In genomic region chr16:23060458-23061320, GRCh38 we compare ENCODE assay signal across 1 cellular context.
TF ChIP-seq lines count a peak whose summit lies in the region.

No MANE protein-coding gene starts in this region.

TF ChIP-seq in HepG2, 621 proteins besides CTCF, POLR2A, EP300 and RAD21 (continued from another document and continues in another):
- TF ChIP-seq, protein P1, sequence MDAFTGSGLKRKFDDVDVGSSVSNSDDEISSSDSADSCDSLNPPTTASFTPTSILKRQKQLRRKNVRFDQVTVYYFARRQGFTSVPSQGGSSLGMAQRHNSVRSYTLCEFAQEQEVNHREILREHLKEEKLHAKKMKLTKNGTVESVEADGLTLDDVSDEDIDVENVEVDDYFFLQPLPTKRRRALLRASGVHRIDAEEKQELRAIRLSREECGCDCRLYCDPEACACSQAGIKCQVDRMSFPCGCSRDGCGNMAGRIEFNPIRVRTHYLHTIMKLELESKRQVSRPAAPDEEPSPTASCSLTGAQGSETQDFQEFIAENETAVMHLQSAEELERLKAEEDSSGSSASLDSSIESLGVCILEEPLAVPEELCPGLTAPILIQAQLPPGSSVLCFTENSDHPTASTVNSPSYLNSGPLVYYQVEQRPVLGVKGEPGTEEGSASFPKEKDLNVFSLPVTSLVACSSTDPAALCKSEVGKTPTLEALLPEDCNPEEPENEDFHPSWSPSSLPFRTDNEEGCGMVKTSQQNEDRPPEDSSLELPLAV (CRISPR knock-in tag; conservative IDR thresholded peaks at IDR 0.05; ENCODE audit: low read depth): no peak
- TF ChIP-seq, protein P2, sequence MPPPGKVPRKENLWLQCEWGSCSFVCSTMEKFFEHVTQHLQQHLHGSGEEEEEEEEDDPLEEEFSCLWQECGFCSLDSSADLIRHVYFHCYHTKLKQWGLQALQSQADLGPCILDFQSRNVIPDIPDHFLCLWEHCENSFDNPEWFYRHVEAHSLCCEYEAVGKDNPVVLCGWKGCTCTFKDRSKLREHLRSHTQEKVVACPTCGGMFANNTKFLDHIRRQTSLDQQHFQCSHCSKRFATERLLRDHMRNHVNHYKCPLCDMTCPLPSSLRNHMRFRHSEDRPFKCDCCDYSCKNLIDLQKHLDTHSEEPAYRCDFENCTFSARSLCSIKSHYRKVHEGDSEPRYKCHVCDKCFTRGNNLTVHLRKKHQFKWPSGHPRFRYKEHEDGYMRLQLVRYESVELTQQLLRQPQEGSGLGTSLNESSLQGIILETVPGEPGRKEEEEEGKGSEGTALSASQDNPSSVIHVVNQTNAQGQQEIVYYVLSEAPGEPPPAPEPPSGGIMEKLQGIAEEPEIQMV (CRISPR knock-in tag; IDR thresholded peaks at IDR 0.05; ENCODE audit: low read depth): no peak
- 0 out of 2 replicates have a peak, but pooled peaks have one; percentile 5 for TF ChIP-seq RARA (CRISPR knock-in tag; IDR thresholded peaks at IDR 0.05)
- no peak for TF ChIP-seq ZNF768 (CRISPR knock-in tag; IDR thresholded peaks at IDR 0.05)
- TF ChIP-seq ZNF605 (CRISPR knock-in tag; IDR thresholded peaks at IDR 0.05): no peak
- no peak for TF ChIP-seq KDM4B (CRISPR knock-in tag; IDR thresholded peaks at IDR 0.05)
- TF ChIP-seq PCBP2 (optimal IDR thresholded peaks at IDR 0.05; ENCODE audit: low read depth, low read length, poor library complexity, severe bottlenecking): peak; percentile 25
- TF ChIP-seq NPAS2 (CRISPR knock-in tag; IDR thresholded peaks at IDR 0.05; ENCODE audit: borderline replicate concordance): no peak
- TF ChIP-seq ZBTB8A (CRISPR knock-in tag; IDR thresholded peaks at IDR 0.05; ENCODE audit: borderline replicate concordance, low read depth): no peak
- TF ChIP-seq FOXC1 (CRISPR knock-in tag; IDR thresholded peaks at IDR 0.05; ENCODE audit: borderline replicate concordance): no peak
- TF ChIP-seq TAF1 (CRISPR knock-in tag; IDR thresholded peaks at IDR 0.05): no peak
- no peak for TF ChIP-seq ZNF513 (CRISPR knock-in tag; conservative IDR thresholded peaks at IDR 0.05)
- TF ChIP-seq ZNF281 (CRISPR knock-in tag; IDR thresholded peaks at IDR 0.05; ENCODE audit: borderline replicate concordance): no peak
- TF ChIP-seq ZNF12 (CRISPR knock-in tag; IDR thresholded peaks at IDR 0.05): 0 out of 2 replicates have a peak, but pooled peaks have one; percentile 27
- no peak for TF ChIP-seq PAF1 (CRISPR knock-in tag; IDR thresholded peaks at IDR 0.05)
- no peak for TF ChIP-seq NFKBIZ (CRISPR knock-in tag; IDR thresholded peaks at IDR 0.05)
- TF ChIP-seq KAT2B (IDR thresholded peaks at IDR 0.05; ENCODE audit: borderline replicate concordance, low read depth, low read length): no peak
- no peak for TF ChIP-seq PLSCR1 (CRISPR knock-in tag; IDR thresholded peaks at IDR 0.05; ENCODE audit: borderline replicate concordance)
- no peak for TF ChIP-seq ZNF512B (CRISPR knock-in tag; IDR thresholded peaks at IDR 0.05; ENCODE audit: borderline replicate concordance)
- TF ChIP-seq ESRRA (CRISPR knock-in tag; IDR thresholded peaks at IDR 0.05; ENCODE audit: low read depth): no peak
- TF ChIP-seq AGO2 (optimal IDR thresholded peaks at IDR 0.05; ENCODE audit: low read depth, low read length): no peak
- 0 out of 2 replicates have a peak, but pooled peaks have one; percentile 35 for TF ChIP-seq KAT7 (CRISPR knock-in tag; IDR thresholded peaks at IDR 0.05; ENCODE audit: borderline replicate concordance)
- TF ChIP-seq, protein P3, sequence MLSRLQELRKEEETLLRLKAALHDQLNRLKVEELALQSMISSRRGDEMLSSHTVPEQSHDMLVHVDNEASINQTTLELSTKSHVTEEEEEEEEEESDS (CRISPR knock-in tag; IDR thresholded peaks at IDR 0.05; ENCODE audit: borderline replicate concordance): no peak
- no peak for TF ChIP-seq CBFB (CRISPR knock-in tag; IDR thresholded peaks at IDR 0.05)
- TF ChIP-seq ZBTB3 (CRISPR knock-in tag; IDR thresholded peaks at IDR 0.05; ENCODE audit: borderline replicate concordance, low read depth): no peak
- no peak for TF ChIP-seq MED8 (CRISPR knock-in tag; IDR thresholded peaks at IDR 0.05; ENCODE audit: insufficient replicate concordance)
- TF ChIP-seq HES4 (CRISPR knock-in tag; IDR thresholded peaks at IDR 0.05; ENCODE audit: borderline replicate concordance): no peak
- 0 out of 2 replicates have a peak, but pooled peaks have one; percentile 15 for TF ChIP-seq ELF1 (CRISPR knock-in tag; IDR thresholded peaks at IDR 0.05)
- TF ChIP-seq ZNF264 (CRISPR knock-in tag; IDR thresholded peaks at IDR 0.05): no peak
- TF ChIP-seq CEBPG (CRISPR knock-in tag; IDR thresholded peaks at IDR 0.05): 0 out of 2 replicates have a peak, but pooled peaks have one; percentile 27
- no peak for TF ChIP-seq ZNF710 (CRISPR knock-in tag; IDR thresholded peaks at IDR 0.05; ENCODE audit: borderline replicate concordance)
- TF ChIP-seq RARG (CRISPR knock-in tag; IDR thresholded peaks at IDR 0.05; ENCODE audit: low read depth): no peak
- TF ChIP-seq CEBPB (IDR thresholded peaks at IDR 0.05; ENCODE audit: borderline replicate concordance, low read depth, low read length): 0 out of 2 replicates have a peak, but pooled peaks have one; percentile 24
- TF ChIP-seq, protein P4, sequence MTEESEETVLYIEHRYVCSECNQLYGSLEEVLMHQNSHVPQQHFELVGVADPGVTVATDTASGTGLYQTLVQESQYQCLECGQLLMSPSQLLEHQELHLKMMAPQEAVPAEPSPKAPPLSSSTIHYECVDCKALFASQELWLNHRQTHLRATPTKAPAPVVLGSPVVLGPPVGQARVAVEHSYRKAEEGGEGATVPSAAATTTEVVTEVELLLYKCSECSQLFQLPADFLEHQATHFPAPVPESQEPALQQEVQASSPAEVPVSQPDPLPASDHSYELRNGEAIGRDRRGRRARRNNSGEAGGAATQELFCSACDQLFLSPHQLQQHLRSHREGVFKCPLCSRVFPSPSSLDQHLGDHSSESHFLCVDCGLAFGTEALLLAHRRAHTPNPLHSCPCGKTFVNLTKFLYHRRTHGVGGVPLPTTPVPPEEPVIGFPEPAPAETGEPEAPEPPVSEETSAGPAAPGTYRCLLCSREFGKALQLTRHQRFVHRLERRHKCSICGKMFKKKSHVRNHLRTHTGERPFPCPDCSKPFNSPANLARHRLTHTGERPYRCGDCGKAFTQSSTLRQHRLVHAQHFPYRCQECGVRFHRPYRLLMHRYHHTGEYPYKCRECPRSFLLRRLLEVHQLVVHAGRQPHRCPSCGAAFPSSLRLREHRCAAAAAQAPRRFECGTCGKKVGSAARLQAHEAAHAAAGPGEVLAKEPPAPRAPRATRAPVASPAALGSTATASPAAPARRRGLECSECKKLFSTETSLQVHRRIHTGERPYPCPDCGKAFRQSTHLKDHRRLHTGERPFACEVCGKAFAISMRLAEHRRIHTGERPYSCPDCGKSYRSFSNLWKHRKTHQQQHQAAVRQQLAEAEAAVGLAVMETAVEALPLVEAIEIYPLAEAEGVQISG (CRISPR knock-in tag; IDR thresholded peaks at IDR 0.05): no peak
- TF ChIP-seq, protein P5, sequence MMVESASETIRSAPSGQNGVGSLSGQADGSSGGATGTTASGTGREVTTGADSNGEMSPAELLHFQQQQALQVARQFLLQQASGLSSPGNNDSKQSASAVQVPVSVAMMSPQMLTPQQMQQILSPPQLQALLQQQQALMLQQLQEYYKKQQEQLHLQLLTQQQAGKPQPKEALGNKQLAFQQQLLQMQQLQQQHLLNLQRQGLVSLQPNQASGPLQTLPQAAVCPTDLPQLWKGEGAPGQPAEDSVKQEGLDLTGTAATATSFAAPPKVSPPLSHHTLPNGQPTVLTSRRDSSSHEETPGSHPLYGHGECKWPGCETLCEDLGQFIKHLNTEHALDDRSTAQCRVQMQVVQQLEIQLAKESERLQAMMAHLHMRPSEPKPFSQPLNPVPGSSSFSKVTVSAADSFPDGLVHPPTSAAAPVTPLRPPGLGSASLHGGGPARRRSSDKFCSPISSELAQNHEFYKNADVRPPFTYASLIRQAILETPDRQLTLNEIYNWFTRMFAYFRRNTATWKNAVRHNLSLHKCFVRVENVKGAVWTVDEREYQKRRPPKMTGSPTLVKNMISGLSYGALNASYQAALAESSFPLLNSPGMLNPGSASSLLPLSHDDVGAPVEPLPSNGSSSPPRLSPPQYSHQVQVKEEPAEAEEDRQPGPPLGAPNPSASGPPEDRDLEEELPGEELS (CRISPR knock-in tag; IDR thresholded peaks at IDR 0.05): no peak
- peak in 1 of 2 experiments; percentile 67; a peak in 2 of 4 replicates for TF ChIP-seq HMGXB4 (CRISPR knock-in tag; IDR thresholded peaks at IDR 0.05; ENCODE audit: borderline replicate concordance in 1 of 2, low read depth in 1 of 2)
- no peak for TF ChIP-seq KLF6 (CRISPR knock-in tag; IDR thresholded peaks at IDR 0.05)
- no peak for TF ChIP-seq ZNF674 (CRISPR knock-in tag; IDR thresholded peaks at IDR 0.05; ENCODE audit: low read depth)
- TF ChIP-seq HNRNPK (IDR thresholded peaks at IDR 0.05; ENCODE audit: low read depth, low read length, poor library complexity, severe bottlenecking): no peak
- TF ChIP-seq KDM5B (CRISPR knock-in tag; IDR thresholded peaks at IDR 0.05; ENCODE audit: borderline replicate concordance): no peak
